12 cellular contexts compared by ENCODE assay signal in the genomic region with DNA sequence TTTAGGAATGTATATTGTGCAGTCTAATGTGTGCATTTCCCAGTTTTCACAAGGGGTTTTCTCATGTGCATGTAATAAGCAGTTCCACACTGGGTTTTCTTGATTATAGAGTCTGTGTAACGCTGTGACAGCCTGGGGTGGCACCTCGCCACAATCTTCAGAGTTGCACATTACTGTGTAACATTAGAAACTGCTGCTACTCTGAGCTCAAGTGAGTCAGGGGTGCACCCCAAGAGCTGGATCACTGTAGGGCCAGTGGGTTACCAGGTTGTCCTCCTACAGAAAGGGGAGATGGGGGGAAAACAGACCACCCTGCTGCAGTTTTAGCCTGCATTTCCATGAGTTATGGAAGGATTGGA.
DNase-seq lines count a peak whose midpoint lies in the region; ATAC-seq, FAIRE-seq and TF ChIP-seq lines count a peak whose summit lies in the region.
"Had no signal": no experiment of that assay in that cellular context is flagged by ENCODE, and none has a peak within 500 bp of the region (broad histone marks: within the 10 kb centered on the region; RNA-seq: fewer than 3 reads in every experiment).

No MANE protein-coding gene starts in this region.

- no TSS peak for BruUV-seq in GM12878 (replicated peaks; lab: Mats Ljungman, UMichigan)

- TF ChIP-seq RAD21 in GM12878 (IDR thresholded peaks at IDR 0.05; ENCODE audit: insufficient read depth, low read depth, low read length) = no peak

- no peaks in the 10 kb centered on the region for H3K9me3 ChIP-seq in GM12878 (replicated peaks; ENCODE audit: control insufficient read depth, insufficient read depth, low read length)
- no peaks in the 10 kb centered on the region for H3K9me3 ChIP-seq in esophagus squamous epithelium
- H3K9me3 ChIP-seq: lower lobe of right lung had no signal

- no peak for FAIRE-seq in GM12878 (lab: Jason Lieb, UNC)

- CTCF ChIA-PET in activated CD4-positive, alpha-beta T cell treated with anti-CD3 and anti-CD28 coated beads, Interleukin-2, amount 10 ng/mL, durations not matched to agents 7 days and 5 days (lab: Charles Lee) = interaction anchor here (0.7 to 1.1 kb wide), 2 partner anchors 21 to 33 kb away, joined by 3 read pairs; no protein-coding TSS in a partner anchor
- CTCF ChIA-PET in GM12878 (lab: Yijun Ruan, JAX) = interaction anchor here (0.6 to 3.6 kb wide), 8 partner anchors 10 to 117 kb away, joined by 3 to 12 read pairs (median 4); no protein-coding TSS in a partner anchor

- H4K20me1 ChIP-seq in GM12878 (ENCODE audit: control insufficient read depth, insufficient read depth) = no peaks in the 10 kb centered on the region

- POLR2A ChIA-PET in activated CD4-positive, alpha-beta T cell treated with anti-CD3 and anti-CD28 coated beads, Interleukin-2, amount 10 ng/mL, durations not matched to agents 7 days and 5 days (lab: Charles Lee) = no interaction called here
- POLR2A ChIA-PET in GM12878 (lab: Charles Lee) = interaction anchor here (1.0 kb wide), 1 partner anchor 105 kb away, joined by 3 read pairs; no protein-coding TSS in a partner anchor

- H3K27ac ChIP-seq in GM12878 (ENCODE audit: control insufficient read depth, insufficient read depth) (peak overlapping the region; percentile 82), esophagus squamous epithelium (no peak overlapping the region)
- H3K27ac ChIP-seq: lower lobe of right lung had no signal

- H3K27me3 Mint-ChIP-seq in activated CD4-positive, alpha-beta T cell treated with anti-CD3 and anti-CD28 coated beads, Interleukin-2, amount 10 ng/mL, durations not matched to agents 7 days and 5 days = no peaks in the 10 kb centered on the region
- no peaks in the 10 kb centered on the region for H3K27me3 Mint-ChIP-seq in stimulated activated naive B cell treated with anti-CD40 and anti-IgM and Interleukin-4, amounts not matched to agents 10 μg/mL and 1 μg/mL and 100 μg/mL, for 72 hours

- peaks cover 47% of the 10 kb centered on the region for H3K4me1 ChIP-seq in GM12878 (ENCODE audit: control insufficient read depth, insufficient read depth, low read length)
- H3K4me1 ChIP-seq in esophagus squamous epithelium = peaks cover 0 to 17% (median 4%) of the 10 kb centered on the region in 3 donors

- H2AFZ ChIP-seq in GM12878 (ENCODE audit: control insufficient read depth, low read depth, low read length) = no peak overlapping the region

- intact Hi-C loops in GM12878 (cut with micrococcal nuclease; ENCODE audit: unreplicated experiment) = no loop called here
- intact Hi-C loops in esophagus squamous epithelium (cut with DNase I) = no loop called here
- intact Hi-C loops in head of caudate nucleus (cut with DNase I) = no loop called here

- H3K4me1 Mint-ChIP-seq in activated CD4-positive, alpha-beta T cell treated with anti-CD3 and anti-CD28 coated beads, Interleukin-2, amount 10 ng/mL, durations not matched to agents 7 days and 5 days = peaks cover 33% of the 10 kb centered on the region
- H3K4me1 Mint-ChIP-seq in stimulated activated naive B cell treated with anti-CD40 and anti-IgM and Interleukin-4, amounts not matched to agents 10 μg/mL and 1 μg/mL and 100 μg/mL, for 72 hours = peaks cover 38 to 63% of the 10 kb centered on the region in 2 donors

- WGBS in GM12878 (ENCODE audit: insufficient coverage, insufficient replicate concordance, low lambda C conversion rate, missing lambda C conversion rate) = 43% methylated on average over 2 of the region's 2 CpGs
- 85% methylated on average over 2 of the region's 2 CpGs; no CpG with 5 or more reads in 1 of the 2 donors for WGBS in esophagus squamous epithelium, 2 donors

- no peak for DNase-seq in activated CD4-positive, alpha-beta T cell treated with anti-CD3 and anti-CD28 coated beads, Interleukin-2, amount 10 ng/mL, durations not matched to agents 7 days and 5 days
- DNase-seq in activated CD4-positive, alpha-beta T cell treated with anti-CD3 and anti-CD28 coated beads for 1 hour = no peak
- DNase-seq in GM12878 (ENCODE audit: low read depth, low spot score) (no peak), esophagus squamous epithelium (lab: John Stamatoyannopoulos, UW) (no peak), NCI-H2196 (lab: John Stamatoyannopoulos, UW; ENCODE audit: unreplicated experiment) (no peak), head of caudate nucleus (no peak)
- DNase-seq in stimulated activated naive B cell treated with anti-CD40 and anti-IgM and Interleukin-4, amounts not matched to agents 10 μg/mL and 1 μg/mL and 100 μg/mL, for 72 hours = no peak
- DNase-seq: lower lobe of right lung; NCI-H146; stimulated activated CD4-positive, alpha-beta T cell treated with anti-CD3 and anti-CD28 coated beads, Interleukin-12 subunit alpha, Interleukin-12 subunit beta, amount 100 ng/mL, for 4 hours had no signal

- peak overlapping the region; percentile 68 for H3K4me3 Mint-ChIP-seq in activated CD4-positive, alpha-beta T cell treated with anti-CD3 and anti-CD28 coated beads, Interleukin-2, amount 10 ng/mL, durations not matched to agents 7 days and 5 days
- H3K4me3 Mint-ChIP-seq in stimulated activated naive B cell treated with anti-CD40 and anti-IgM and Interleukin-4, amounts not matched to agents 10 μg/mL and 1 μg/mL and 100 μg/mL, for 72 hours = peak overlapping the region; percentile 62 to 63

- TF ChIP-seq POLR2A in GM12878 (IDR thresholded peaks at IDR 0.05; ENCODE audit: low read depth, low read length) (0 out of 2 replicates have a peak, but pooled peaks have one; percentile 21), esophagus squamous epithelium (IDR thresholded peaks at IDR 0.05) (no peak)

- peaks cover 8% of the 10 kb centered on the region for H3K36me3 Mint-ChIP-seq in activated CD4-positive, alpha-beta T cell treated with anti-CD3 and anti-CD28 coated beads, Interleukin-2, amount 10 ng/mL, durations not matched to agents 7 days and 5 days (ENCODE audit: low read depth)
- peaks cover 15 to 33% of the 10 kb centered on the region in 2 donors for H3K36me3 Mint-ChIP-seq in stimulated activated naive B cell treated with anti-CD40 and anti-IgM and Interleukin-4, amounts not matched to agents 10 μg/mL and 1 μg/mL and 100 μg/mL, for 72 hours

- in situ Hi-C loops in GM12878 (cut with MboI) = no loop called here

- SMC1A ChIA-PET in GM12878 (lab: Charles Lee; ENCODE audit: uncharacterized antibody, unreplicated experiment) = interaction anchor here (0.9 to 3.2 kb wide), 20 partner anchors 10 to 774 kb away, joined by 3 to 21 read pairs (median 5); partner anchors contain the start of gene CDYL

- ATAC-seq in HG03139 (IDR thresholded peaks at IDR 0.05; ENCODE audit: unreplicated experiment) (peak; percentile 33), GM12878 (peak; percentile 79)
- ATAC-seq in stimulated activated naive B cell treated with anti-CD40 and anti-IgM and Interleukin-4, amounts not matched to agents 10 μg/mL and 1 μg/mL and 100 μg/mL, for 72 hours (replicated peaks) = peak; percentile 44 to 45
- ATAC-seq: lower lobe of right lung, SK-N-SH treated with all-trans-retinoic acid at 6 μM for 48 hours had no signal

- peak overlapping the region; percentile 49 for H3K9ac ChIP-seq in GM12878 (ENCODE audit: control insufficient read depth, insufficient read depth, low read length)

- H3K27ac Mint-ChIP-seq in activated CD4-positive, alpha-beta T cell treated with anti-CD3 and anti-CD28 coated beads, Interleukin-2, amount 10 ng/mL, durations not matched to agents 7 days and 5 days = peak overlapping the region; percentile 88
- peak overlapping the region; percentile 49 for H3K27ac Mint-ChIP-seq in stimulated activated naive B cell treated with anti-CD40 and anti-IgM and Interleukin-4, amounts not matched to agents 10 μg/mL and 1 μg/mL and 100 μg/mL, for 72 hours

- peak overlapping the region; percentile 83 for H3K4me2 ChIP-seq in GM12878 (ENCODE audit: control insufficient read depth, insufficient read depth)

- no peak for TF ChIP-seq CTCF in GM12878 (IDR thresholded peaks at IDR 0.05 in 2 of 3, conservative IDR thresholded peaks at IDR 0.05 in 1 of 3; ENCODE audit: control insufficient read depth in 2 of 3, extremely low read depth in 1 of 3, insufficient read depth in 1 of 3, low read depth in 3 of 3, low read length in 3 of 3)
- no peak for TF ChIP-seq CTCF in esophagus squamous epithelium (IDR thresholded peaks at IDR 0.05)

- H3K27me3 ChIP-seq in GM12878 (replicated peaks in 1 of 2; ENCODE audit: control insufficient read depth in 2 of 2, insufficient read depth in 2 of 2, low read length in 1 of 2) = no peaks in the 10 kb centered on the region
- no peaks in the 10 kb centered on the region for H3K27me3 ChIP-seq in esophagus squamous epithelium

- RAD21 ChIA-PET in GM12878 (lab: Charles Lee; ENCODE audit: unreplicated experiment) = interaction anchor here (0.9 to 3.1 kb wide), 7 partner anchors 10 to 130 kb away, joined by 4 to 14 read pairs (median 9); partner anchors contain the start of gene CDYL

- H3K9me3 Mint-ChIP-seq in activated CD4-positive, alpha-beta T cell treated with anti-CD3 and anti-CD28 coated beads, Interleukin-2, amount 10 ng/mL, durations not matched to agents 7 days and 5 days = no peaks in the 10 kb centered on the region
- H3K9me3 Mint-ChIP-seq in stimulated activated naive B cell treated with anti-CD40 and anti-IgM and Interleukin-4, amounts not matched to agents 10 μg/mL and 1 μg/mL and 100 μg/mL, for 72 hours = no peaks in the 10 kb centered on the region

- TF ChIP-seq EP300 in GM12878 (IDR thresholded peaks at IDR 0.05; ENCODE audit: borderline replicate concordance in 1 of 2, control insufficient read depth in 1 of 2, low read depth in 2 of 2, low read length in 2 of 2) = no peak

- peaks cover 47% of the 10 kb centered on the region for H3K79me2 ChIP-seq in GM12878 (ENCODE audit: control insufficient read depth, insufficient read depth, low read length)

- H3K36me3 ChIP-seq in GM12878 (ENCODE audit: control insufficient read depth in 2 of 2, insufficient read depth in 2 of 2, low read length in 1 of 2) = peaks cover 6 to 14% of the 10 kb centered on the region in 2 experiments
- H3K36me3 ChIP-seq in esophagus squamous epithelium = peaks cover 0 to 29% (median 0%) of the 10 kb centered on the region in 3 donors
- H3K36me3 ChIP-seq: lower lobe of right lung had no signal

- H3K4me3 ChIP-seq in GM12878 (peak overlapping the region; percentile 32; the same call in 1 of the 2 replicates), esophagus squamous epithelium (no peak overlapping the region)
- H3K4me3 ChIP-seq: lower lobe of right lung had no signal

TF ChIP-seq in GM12878, 131 proteins besides CTCF, POLR2A, EP300 and RAD21 (continues in another document):
- TF ChIP-seq CREB1 (IDR thresholded peaks at IDR 0.05; ENCODE audit: low read depth) (no peak), IRF4 (IDR thresholded peaks at IDR 0.05; ENCODE audit: low read depth, low read length) (no peak), PAX8 (IDR thresholded peaks at IDR 0.05) (no peak), SMAD1 (IDR thresholded peaks at IDR 0.05; ENCODE audit: low read depth, partially characterized antibody) (no peak), ZZZ3 (IDR thresholded peaks at IDR 0.05; ENCODE audit: control insufficient read depth, insufficient read length, low read depth) (no peak)
